In the genomic region with DNA sequence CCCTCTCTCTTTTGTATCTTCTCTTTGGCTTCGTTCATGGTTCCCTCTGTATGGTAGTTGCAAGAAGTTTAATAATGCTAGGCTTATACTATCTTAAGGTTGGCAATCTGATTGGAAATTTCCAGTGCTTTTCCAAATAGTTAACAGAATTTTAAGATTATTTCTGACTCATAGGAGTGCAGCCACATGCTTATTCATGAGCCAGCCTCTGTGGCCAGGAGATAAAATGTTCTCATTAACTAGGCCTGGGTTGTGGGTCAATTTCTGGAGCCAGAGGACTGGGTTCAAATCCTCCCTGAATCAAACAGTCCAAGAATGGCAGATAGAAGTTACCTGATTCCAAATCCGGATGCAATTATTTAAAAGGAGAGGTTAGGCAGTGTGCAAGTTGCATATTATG, we compare ENCODE assay signal across 1 cellular context.
TF ChIP-seq lines count a peak whose summit lies in the region.

No MANE protein-coding gene starts in this region.

TF ChIP-seq in IMR-90, 13 proteins besides CTCF, POLR2A, EP300 and RAD21:
- TF ChIP-seq MXI1 (IDR thresholded peaks at IDR 0.05; ENCODE audit: borderline replicate concordance, low read depth, low read length) (no peak), CEBPB (IDR thresholded peaks at IDR 0.05; ENCODE audit: low read depth, low read length) (no peak), BHLHE40 (IDR thresholded peaks at IDR 0.05; ENCODE audit: low read depth, low read length) (no peak), SMC3 (IDR thresholded peaks at IDR 0.05; ENCODE audit: low read depth, low read length) (no peak), RFX5 (IDR thresholded peaks at IDR 0.05; ENCODE audit: low read depth, low read length) (no peak), CHD1 (IDR thresholded peaks at IDR 0.05; ENCODE audit: low read depth, low read length) (no peak), MAFK (IDR thresholded peaks at IDR 0.05; ENCODE audit: low read depth, low read length) (no peak), FOS (IDR thresholded peaks at IDR 0.05; ENCODE audit: low read depth, low read length) (no peak), NFE2L2 (IDR thresholded peaks at IDR 0.05; ENCODE audit: low read depth, low read length) (no peak), RCOR1 (IDR thresholded peaks at IDR 0.05; ENCODE audit: insufficient replicate concordance, low read length) (no peak), MAZ (IDR thresholded peaks at IDR 0.05; ENCODE audit: borderline replicate concordance, low read depth, low read length) (no peak)
- TF ChIP-seq, protein P1, sequence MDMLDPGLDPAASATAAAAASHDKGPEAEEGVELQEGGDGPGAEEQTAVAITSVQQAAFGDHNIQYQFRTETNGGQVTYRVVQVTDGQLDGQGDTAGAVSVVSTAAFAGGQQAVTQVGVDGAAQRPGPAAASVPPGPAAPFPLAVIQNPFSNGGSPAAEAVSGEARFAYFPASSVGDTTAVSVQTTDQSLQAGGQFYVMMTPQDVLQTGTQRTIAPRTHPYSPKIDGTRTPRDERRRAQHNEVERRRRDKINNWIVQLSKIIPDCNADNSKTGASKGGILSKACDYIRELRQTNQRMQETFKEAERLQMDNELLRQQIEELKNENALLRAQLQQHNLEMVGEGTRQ (IDR thresholded peaks at IDR 0.05; ENCODE audit: low read depth, low read length), result no peak
- TF ChIP-seq, protein P2, sequence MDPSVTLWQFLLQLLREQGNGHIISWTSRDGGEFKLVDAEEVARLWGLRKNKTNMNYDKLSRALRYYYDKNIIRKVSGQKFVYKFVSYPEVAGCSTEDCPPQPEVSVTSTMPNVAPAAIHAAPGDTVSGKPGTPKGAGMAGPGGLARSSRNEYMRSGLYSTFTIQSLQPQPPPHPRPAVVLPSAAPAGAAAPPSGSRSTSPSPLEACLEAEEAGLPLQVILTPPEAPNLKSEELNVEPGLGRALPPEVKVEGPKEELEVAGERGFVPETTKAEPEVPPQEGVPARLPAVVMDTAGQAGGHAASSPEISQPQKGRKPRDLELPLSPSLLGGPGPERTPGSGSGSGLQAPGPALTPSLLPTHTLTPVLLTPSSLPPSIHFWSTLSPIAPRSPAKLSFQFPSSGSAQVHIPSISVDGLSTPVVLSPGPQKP (IDR thresholded peaks at IDR 0.05; ENCODE audit: borderline replicate concordance, low read depth, low read length), result no peak
